2 cellular contexts compared by ENCODE assay signal in genomic region chr7:116810267-116811116, GRCh38.
TF ChIP-seq lines count a peak whose summit lies in the region.

No MANE protein-coding gene starts in this region.

TF ChIP-seq in HCT116, 20 proteins besides CTCF, POLR2A, EP300 and RAD21 (continued from another document):
- peak; percentile 66 for TF ChIP-seq TCF7L2 (IDR thresholded peaks at IDR 0.05; ENCODE audit: borderline replicate concordance, extremely low read depth, insufficient read depth, insufficient read length)

TF ChIP-seq in SK-N-SH, 30 proteins besides CTCF, POLR2A, EP300 and RAD21 (continued from another document):
- no peak for TF ChIP-seq RFX5 (IDR thresholded peaks at IDR 0.05; ENCODE audit: low read length)
- TF ChIP-seq TCF12 (IDR thresholded peaks at IDR 0.05), result peak; percentile 30; the same call in 1 of the 2 replicates
- TF ChIP-seq TEAD4 (IDR thresholded peaks at IDR 0.05; ENCODE audit: borderline replicate concordance, insufficient read depth), result no peak
- TF ChIP-seq NFIC (IDR thresholded peaks at IDR 0.05; ENCODE audit: borderline replicate concordance), result 0 out of 2 replicates have a peak, but pooled peaks have one; percentile 10
- no peak for TF ChIP-seq SMC3 (IDR thresholded peaks at IDR 0.05; ENCODE audit: low read depth, low read length)
